8 cellular contexts compared by ENCODE assay signal in the genomic region with DNA sequence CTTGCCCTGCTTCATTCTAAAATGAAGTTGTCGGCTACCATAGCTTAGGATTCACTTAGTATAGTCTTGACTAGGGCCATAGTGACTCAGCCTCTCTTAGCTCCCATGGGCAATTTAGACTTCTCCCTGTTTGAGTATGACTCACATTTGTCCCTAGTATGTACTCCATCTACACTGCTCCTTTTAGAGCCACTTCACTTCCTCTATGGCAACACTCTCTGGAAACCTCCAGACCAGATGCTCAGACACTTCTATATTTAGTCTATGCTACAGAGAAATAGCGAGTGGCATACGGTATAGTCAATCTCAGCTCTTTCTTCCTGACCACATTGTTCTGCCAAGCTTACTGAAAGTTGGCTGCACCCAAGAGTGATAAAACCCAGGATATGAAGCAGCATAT. TPM values are rescaled to one million over a fixed set of nuclear protein-coding genes. Genes with fewer than 3 reads are reported as not detected.
A peak's percentile ranks its signal among the peaks of the same experiment; 100 is the strongest.
DNase-seq lines count a peak whose midpoint lies in the region; ATAC-seq and TF ChIP-seq lines count a peak whose summit lies in the region.

No MANE protein-coding gene starts in this region.

- peak overlapping the region in 1 of 2 experiments; percentile 28 for H3K18ac ChIP-seq in mesenchymal stem cell (ENCODE audit: low read depth in 1 of 2, low read length in 2 of 2)

- 6% methylated on average over 3 of the region's 3 CpGs for WGBS in mesenchymal stem cell

- H3K36me3 ChIP-seq in mesenchymal stem cell (ENCODE audit: control insufficient read depth in 1 of 2, insufficient read depth in 2 of 2, low read depth in 1 of 2, low read length in 2 of 2): no peaks in the 10 kb centered on the region

- H3K4me2 ChIP-seq in mesenchymal stem cell (ENCODE audit: low read length, poor library complexity, severe bottlenecking): no peak overlapping the region

- intact Hi-C loops in CD14-positive monocyte (cut with micrococcal nuclease): no loop called here
- intact Hi-C loops in activated CD4-positive, alpha-beta T cell treated with anti-CD3 and anti-CD28 coated beads, Interleukin-2, amount 10 ng/mL, durations not matched to agents 24 days and 14 days (cut with micrococcal nuclease): loop anchor here (10.0 kb wide), 1 partner anchor 469 kb away; no protein-coding TSS in a partner anchor

- no peak overlapping the region for H3K23ac ChIP-seq in mesenchymal stem cell (ENCODE audit: low read length in 2 of 2)

- H2AK5ac ChIP-seq in mesenchymal stem cell (ENCODE audit: low read length, severe bottlenecking): no peak overlapping the region

- no peak overlapping the region for H4K91ac ChIP-seq in mesenchymal stem cell (ENCODE audit: low read length)

- peak overlapping the region in 1 of 2 donors; percentile 7 for H3K4me3 Mint-ChIP-seq in CD14-positive monocyte
- H3K4me3 Mint-ChIP-seq in activated CD4-positive, alpha-beta T cell treated with anti-CD3 and anti-CD28 coated beads, Interleukin-2, amount 10 ng/mL, durations not matched to agents 24 days and 14 days: no peak overlapping the region
- no peak overlapping the region for H3K4me3 Mint-ChIP-seq in stimulated activated memory B cell treated with anti-CD40 and anti-IgM and Interleukin-4, amounts not matched to agents 10 μg/mL and 1 μg/mL and 100 μg/mL, for 72 hours

- peak overlapping the region; percentile 61 to 68 for H3K27ac ChIP-seq in coronary artery
- H3K27ac ChIP-seq in mesenchymal stem cell (ENCODE audit: low read length, poor library complexity, severe bottlenecking): no peak overlapping the region

- ATAC-seq in stimulated activated memory B cell treated with anti-CD40 and anti-IgM and Interleukin-4, amounts not matched to agents 10 μg/mL and 1 μg/mL and 100 μg/mL, for 72 hours: no peak

- H3K14ac ChIP-seq in mesenchymal stem cell (ENCODE audit: low read length in 2 of 2): no peak overlapping the region

- DNase-seq in CD14-positive monocyte (ENCODE audit: low spot score) (peak; percentile 73), NCI-H226 (peak; percentile 12), coronary artery (ENCODE audit: low spot score) (no peak), mesenchymal stem cell (peak; percentile 97), NCI-H1436 (lab: John Stamatoyannopoulos, UW) (no peak), D341Med (ENCODE audit: low spot score) (no peak)
- no peak for DNase-seq in activated CD4-positive, alpha-beta T cell treated with anti-CD3 and anti-CD28 coated beads, Interleukin-2, amount 10 ng/mL, durations not matched to agents 24 days and 14 days

- no peak overlapping the region for H2AFZ ChIP-seq in mesenchymal stem cell (ENCODE audit: low read depth, low read length)

- TF ChIP-seq CTCF in CD14-positive monocyte (IDR thresholded peaks at IDR 0.05) (no peak), coronary artery (IDR thresholded peaks at IDR 0.05) (no peak)

- H3K27ac Mint-ChIP-seq in CD14-positive monocyte: peak overlapping the region; percentile 74 to 93 (median 88)
- no peak overlapping the region for H3K27ac Mint-ChIP-seq in activated CD4-positive, alpha-beta T cell treated with anti-CD3 and anti-CD28 coated beads, Interleukin-2, amount 10 ng/mL, durations not matched to agents 24 days and 14 days
- H3K27ac Mint-ChIP-seq in stimulated activated memory B cell treated with anti-CD40 and anti-IgM and Interleukin-4, amounts not matched to agents 10 μg/mL and 1 μg/mL and 100 μg/mL, for 72 hours: no peak overlapping the region

- H3K4ac ChIP-seq in mesenchymal stem cell (ENCODE audit: low read depth in 1 of 2, low read length in 2 of 2): no peak overlapping the region

- no peaks in the 10 kb centered on the region for H3K4me1 ChIP-seq in mesenchymal stem cell (ENCODE audit: control insufficient read depth, insufficient read depth, low read depth, low read length)

- no peaks in the 10 kb centered on the region for H3K36me3 Mint-ChIP-seq in CD14-positive monocyte
- H3K36me3 Mint-ChIP-seq in activated CD4-positive, alpha-beta T cell treated with anti-CD3 and anti-CD28 coated beads, Interleukin-2, amount 10 ng/mL, durations not matched to agents 24 days and 14 days (ENCODE audit: low read depth): no peaks in the 10 kb centered on the region
- no peaks in the 10 kb centered on the region for H3K36me3 Mint-ChIP-seq in stimulated activated memory B cell treated with anti-CD40 and anti-IgM and Interleukin-4, amounts not matched to agents 10 μg/mL and 1 μg/mL and 100 μg/mL, for 72 hours

- no peak overlapping the region for H2BK12ac ChIP-seq in mesenchymal stem cell (ENCODE audit: low read length in 2 of 2)

- peaks cover 11 to 16% (median 12%) of the 10 kb centered on the region in 3 donors for H3K27me3 Mint-ChIP-seq in CD14-positive monocyte (ENCODE audit: low read depth in 3 of 3)
- H3K27me3 Mint-ChIP-seq in activated CD4-positive, alpha-beta T cell treated with anti-CD3 and anti-CD28 coated beads, Interleukin-2, amount 10 ng/mL, durations not matched to agents 24 days and 14 days: peaks cover 39% of the 10 kb centered on the region
- peaks cover 37% of the 10 kb centered on the region for H3K27me3 Mint-ChIP-seq in stimulated activated memory B cell treated with anti-CD40 and anti-IgM and Interleukin-4, amounts not matched to agents 10 μg/mL and 1 μg/mL and 100 μg/mL, for 72 hours

- no peak overlapping the region for H2BK15ac ChIP-seq in mesenchymal stem cell (ENCODE audit: low read depth, poor library complexity, severe bottlenecking)

- H3K4me3 ChIP-seq in coronary artery (no peak overlapping the region), mesenchymal stem cell (ENCODE audit: insufficient read depth in 1 of 2, low read depth in 1 of 2, low read length in 2 of 2) (peak overlapping the region in 1 of 2 experiments; percentile 52)

- peak overlapping the region; percentile 60 for H3K9ac ChIP-seq in mesenchymal stem cell (ENCODE audit: low read length)

- no peak overlapping the region for H4K8ac ChIP-seq in mesenchymal stem cell (ENCODE audit: low read length)

- peaks cover 0 to 5% of the 10 kb centered on the region in 2 experiments for H3K27me3 ChIP-seq in mesenchymal stem cell (ENCODE audit: control insufficient read depth in 1 of 2, insufficient read depth in 1 of 2, low read length in 2 of 2)

- H3K9me3 ChIP-seq in mesenchymal stem cell (ENCODE audit: control insufficient read depth, low read length): no peaks in the 10 kb centered on the region

- peaks cover 21% of the 10 kb centered on the region for H3K4me1 Mint-ChIP-seq in CD14-positive monocyte
- H3K4me1 Mint-ChIP-seq in activated CD4-positive, alpha-beta T cell treated with anti-CD3 and anti-CD28 coated beads, Interleukin-2, amount 10 ng/mL, durations not matched to agents 24 days and 14 days: peaks cover 2% of the 10 kb centered on the region
- H3K4me1 Mint-ChIP-seq in stimulated activated memory B cell treated with anti-CD40 and anti-IgM and Interleukin-4, amounts not matched to agents 10 μg/mL and 1 μg/mL and 100 μg/mL, for 72 hours: peaks cover 4% of the 10 kb centered on the region

- H2BK5ac ChIP-seq in mesenchymal stem cell (ENCODE audit: low read depth, low read length, poor library complexity, severe bottlenecking): no peak overlapping the region

- H3K79me1 ChIP-seq in mesenchymal stem cell (replicated peaks; ENCODE audit: low read length, poor library complexity, severe bottlenecking): no peaks in the 10 kb centered on the region

- no peaks in the 10 kb centered on the region for H3K9me3 Mint-ChIP-seq in CD14-positive monocyte
- no peaks in the 10 kb centered on the region for H3K9me3 Mint-ChIP-seq in activated CD4-positive, alpha-beta T cell treated with anti-CD3 and anti-CD28 coated beads, Interleukin-2, amount 10 ng/mL, durations not matched to agents 24 days and 14 days
- no peaks in the 10 kb centered on the region for H3K9me3 Mint-ChIP-seq in stimulated activated memory B cell treated with anti-CD40 and anti-IgM and Interleukin-4, amounts not matched to agents 10 μg/mL and 1 μg/mL and 100 μg/mL, for 72 hours

- H2BK120ac ChIP-seq in mesenchymal stem cell (ENCODE audit: low read depth, low read length): no peak overlapping the region

RNA-seq across cellular contexts. Expression of a gene that starts 11.2 kb away (rescaled TPM):
- not detected for polyA plus RNA-seq in CD14-positive monocyte
- polyA plus RNA-seq in mesenchymal stem cell (2013, experiment 1 of 2): not detected
- not detected for polyA plus RNA-seq in mesenchymal stem cell (2013, experiment 2 of 2)
- total RNA-seq in activated CD4-positive, alpha-beta T cell treated with anti-CD3 and anti-CD28 coated beads, Interleukin-2, amount 10 ng/mL, durations not matched to agents 24 days and 14 days: not detected in 2 replicates

RNA-seq across cellular contexts. Expression of a gene that starts 44.6 kb away (rescaled TPM):
- not detected for polyA plus RNA-seq in CD14-positive monocyte
- not detected for polyA plus RNA-seq in mesenchymal stem cell (2013, experiment 1 of 2)
- not detected for polyA plus RNA-seq in mesenchymal stem cell (2013, experiment 2 of 2)
- not detected in 2 replicates for total RNA-seq in activated CD4-positive, alpha-beta T cell treated with anti-CD3 and anti-CD28 coated beads, Interleukin-2, amount 10 ng/mL, durations not matched to agents 24 days and 14 days

Comparison
In these comparisons a context has a peak if more than half of its experiments do, and no peak if none do; other contexts are left out.
1. DNase-seq: peak in CD14-positive monocyte (single experiment), NCI-H226 (single experiment) and mesenchymal stem cell (single experiment); none in coronary artery (single experiment), NCI-H1436 (single experiment), activated CD4-positive, alpha-beta T cell treated with anti-CD3 and anti-CD28 coated beads, Interleukin-2, amount 10 ng/mL, durations not matched to agents 24 days and 14 days (single experiment) and D341Med (single experiment).
2. H3K27ac Mint-ChIP-seq: peak in CD14-positive monocyte (7 of 7); none in activated CD4-positive, alpha-beta T cell treated with anti-CD3 and anti-CD28 coated beads, Interleukin-2, amount 10 ng/mL, durations not matched to agents 24 days and 14 days (single experiment) and stimulated activated memory B cell treated with anti-CD40 and anti-IgM and Interleukin-4, amounts not matched to agents 10 μg/mL and 1 μg/mL and 100 μg/mL, for 72 hours (single experiment).